In the genomic region with DNA sequence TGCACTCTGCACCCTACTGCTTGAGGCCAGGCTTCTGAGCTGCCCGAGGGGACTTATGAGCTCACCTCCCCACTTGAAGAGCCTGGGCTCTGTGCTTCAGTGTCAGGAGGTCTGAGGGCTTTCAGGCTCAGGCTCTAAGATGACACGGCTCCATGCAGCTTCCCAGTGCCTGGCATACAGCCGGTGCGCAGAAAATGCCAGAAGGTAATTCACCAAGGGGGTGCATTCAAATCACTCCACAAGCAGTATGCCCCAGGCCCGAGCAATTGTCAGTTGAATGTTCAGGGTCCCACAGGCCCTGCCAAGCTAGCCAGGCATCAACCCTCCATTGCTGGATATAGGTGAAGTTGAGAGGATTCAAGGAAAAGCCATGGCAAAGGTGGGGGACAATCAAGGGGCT, we compare ENCODE assay signal across 33 cellular contexts. TPM values are rescaled to one million over a fixed set of nuclear protein-coding genes. Genes with fewer than 3 reads are reported as not detected.
"Had no signal": no experiment of that assay in that cellular context is flagged by ENCODE, and none has a peak within 500 bp of the region (broad histone marks: within the 10 kb centered on the region; RNA-seq: fewer than 3 reads in every experiment).

No MANE protein-coding gene starts in this region.

- DNase-seq: activated CD4-positive, alpha-beta memory T cell treated with anti-CD3 and anti-CD28 coated beads for 36 hours; activated CD4-positive, alpha-beta T cell treated with anti-CD3 and anti-CD28 coated beads for 36 hours; activated CD4-positive, alpha-beta T cell treated with anti-CD3 and anti-CD28 coated beads, Interleukin-2, amount 10 ng/mL, durations not matched to agents 24 days and 14 days; activated CD4-positive, CD25-positive, alpha-beta regulatory T cell; activated CD4-positive, CD25-positive, alpha-beta regulatory T cell treated with anti-CD3 and anti-CD28 coated beads, Interleukin-2, amount 50 U/mL, for 72 hours; activated CD8-positive, alpha-beta memory T cell treated with anti-CD3 and anti-CD28 coated beads, Interleukin-2, amount 10 ng/mL, durations not matched to agents 7 days and 5 days; activated CD8-positive, alpha-beta memory T cell treated with anti-CD3 and anti-CD28 coated beads, Interleukin-2, amount 50 U/mL, for 4 hours; activated CD8-positive, alpha-beta T cell treated with anti-CD3 and anti-CD28 coated beads, Interleukin-2, amount 10 ng/mL, durations not matched to agents 7 days and 5 days; activated effector memory CD4-positive, alpha-beta T cell treated with anti-CD3 and anti-CD28 coated beads, Interleukin-2, amount 50 U/mL, for 16 hours; activated naive CD4-positive, alpha-beta T cell treated with anti-CD3 and anti-CD28 coated beads for 36 hours; activated naive CD8-positive, alpha-beta T cell treated with anti-CD3 and anti-CD28 coated beads for 36 hours; activated naive CD8-positive, alpha-beta T cell treated with anti-CD3 and anti-CD28 coated beads, Interleukin-2, amount 50 U/mL, for 24 hours; activated T-cell treated with anti-CD3 and anti-CD28 coated beads, Interleukin-2, amount 50 U/mL, for 1 hour; activated T-cell treated with anti-CD3 and anti-CD28 coated beads, Interleukin-2, amount 50 U/mL, for 48 hours; adrenal gland; body of pancreas; cerebellar nuclear complex; colonic mucosa; effector CD8-positive, alpha-beta T cell; erythroblast; foreskin keratinocyte; T-helper 1 cell; T-helper 17 cell; T1000 had no signal

- H3K27ac Mint-ChIP-seq: activated CD4-positive, alpha-beta memory T cell treated with anti-CD3 and anti-CD28 coated beads for 36 hours; activated CD4-positive, alpha-beta T cell treated with anti-CD3 and anti-CD28 coated beads for 36 hours; activated CD4-positive, alpha-beta T cell treated with anti-CD3 and anti-CD28 coated beads, Interleukin-2, amount 10 ng/mL, durations not matched to agents 24 days and 14 days; activated CD8-positive, alpha-beta memory T cell treated with anti-CD3 and anti-CD28 coated beads, Interleukin-2, amount 10 ng/mL, durations not matched to agents 7 days and 5 days; activated CD8-positive, alpha-beta T cell treated with anti-CD3 and anti-CD28 coated beads, Interleukin-2, amount 10 ng/mL, durations not matched to agents 7 days and 5 days; activated naive CD4-positive, alpha-beta T cell treated with anti-CD3 and anti-CD28 coated beads for 36 hours; activated naive CD4-positive, alpha-beta T cell treated with anti-CD3 and anti-CD28 coated beads, Interleukin-2, amount 50 U/mL, for 24 hours; activated naive CD8-positive, alpha-beta T cell treated with anti-CD3 and anti-CD28 coated beads for 36 hours; activated naive CD8-positive, alpha-beta T cell treated with anti-CD3 and anti-CD28 coated beads, Interleukin-2, amount 50 U/mL, for 24 hours; activated T-helper 1 cell treated with anti-CD3 and anti-CD28 coated beads, Interleukin-12 subunit alpha, Interleukin-12 subunit beta, Interleukin-2, Interleukin-4 antibody, amounts not matched to agents 30 ng/mL and 10 ng/mL and 1 ng/mL, durations not matched to agents 14 hours and 24 hours and 36 hours; activated T-helper 2 cell treated with anti-CD3 and anti-CD28 coated beads, Interferon-gamma antibody, Interleukin-2, Interleukin-4, amounts not matched to agents 10 μg/mL and 5 μg/mL and 100 μg/mL, durations not matched to agents 14 hours and 24 hours and 36 hours; T-helper 17 cell; T-helper 2 cell treated with Interferon-gamma antibody and Interleukin-4, amounts not matched to agents 5 μg/mL and 100 μg/mL, for 36 hours had no signal

- H3K4me1 ChIP-seq: adrenal gland, body of pancreas, colonic mucosa, esophagus muscularis mucosa, gastroesophageal sphincter had no signal

- H3K36me3 ChIP-seq: adrenal gland, colonic mucosa, esophagus muscularis mucosa, gastroesophageal sphincter had no signal

- H3K4me1 Mint-ChIP-seq: activated CD4-positive, alpha-beta T cell treated with anti-CD3 and anti-CD28 coated beads, Interleukin-2, amount 10 ng/mL, durations not matched to agents 24 days and 14 days; activated CD8-positive, alpha-beta memory T cell treated with anti-CD3 and anti-CD28 coated beads, Interleukin-2, amount 10 ng/mL, durations not matched to agents 7 days and 5 days; activated naive CD8-positive, alpha-beta T cell treated with anti-CD3 and anti-CD28 coated beads for 36 hours had no signal

- H3K36me3 Mint-ChIP-seq: activated CD8-positive, alpha-beta memory T cell treated with anti-CD3 and anti-CD28 coated beads, Interleukin-2, amount 10 ng/mL, durations not matched to agents 7 days and 5 days had no signal

- H3K27me3 ChIP-seq: adrenal gland, body of pancreas, colonic mucosa, foreskin keratinocyte had no signal

- H3K27ac ChIP-seq: adrenal gland, body of pancreas, colonic mucosa, esophagus muscularis mucosa, foreskin keratinocyte, gastroesophageal sphincter had no signal

- H3K4me3 ChIP-seq: adrenal gland, body of pancreas, colonic mucosa, esophagus muscularis mucosa, gastroesophageal sphincter had no signal

- ATAC-seq: activated CD4-positive, alpha-beta T cell treated with anti-CD3 and anti-CD28 coated beads for 36 hours; activated CD8-positive, alpha-beta memory T cell treated with anti-CD3 and anti-CD28 coated beads, Interleukin-2, amount 10 ng/mL, durations not matched to agents 7 days and 5 days; activated CD8-positive, alpha-beta T cell treated with anti-CD3 and anti-CD28 coated beads, Interleukin-2, amount 10 ng/mL, durations not matched to agents 7 days and 5 days; activated naive CD8-positive, alpha-beta T cell treated with anti-CD3 and anti-CD28 coated beads, Interleukin-2, amount 50 U/mL, for 24 hours; body of pancreas; foreskin keratinocyte; gastroesophageal sphincter; T-helper 17 cell had no signal

- H3K9me3 Mint-ChIP-seq: activated naive CD4-positive, alpha-beta T cell treated with anti-CD3 and anti-CD28 coated beads, Interleukin-2, amount 50 U/mL, for 24 hours had no signal

- H3K9me3 ChIP-seq: adrenal gland, body of pancreas, colonic mucosa had no signal

- H3K4me3 Mint-ChIP-seq: activated CD4-positive, alpha-beta memory T cell treated with anti-CD3 and anti-CD28 coated beads for 36 hours; activated CD4-positive, alpha-beta T cell treated with anti-CD3 and anti-CD28 coated beads for 36 hours; activated CD4-positive, alpha-beta T cell treated with anti-CD3 and anti-CD28 coated beads, Interleukin-2, amount 10 ng/mL, durations not matched to agents 24 days and 14 days; activated CD8-positive, alpha-beta memory T cell treated with anti-CD3 and anti-CD28 coated beads, Interleukin-2, amount 10 ng/mL, durations not matched to agents 7 days and 5 days; activated CD8-positive, alpha-beta T cell treated with anti-CD3 and anti-CD28 coated beads, Interleukin-2, amount 10 ng/mL, durations not matched to agents 7 days and 5 days; activated naive CD4-positive, alpha-beta T cell treated with anti-CD3 and anti-CD28 coated beads for 36 hours; activated naive CD4-positive, alpha-beta T cell treated with anti-CD3 and anti-CD28 coated beads, Interleukin-2, amount 50 U/mL, for 24 hours; activated naive CD8-positive, alpha-beta T cell treated with anti-CD3 and anti-CD28 coated beads for 36 hours; activated naive CD8-positive, alpha-beta T cell treated with anti-CD3 and anti-CD28 coated beads, Interleukin-2, amount 50 U/mL, for 24 hours; activated T-helper 1 cell treated with anti-CD3 and anti-CD28 coated beads, Interleukin-12 subunit alpha, Interleukin-12 subunit beta, Interleukin-2, Interleukin-4 antibody, amounts not matched to agents 30 ng/mL and 10 ng/mL and 1 ng/mL, durations not matched to agents 14 hours and 24 hours and 36 hours; T-helper 17 cell; T-helper 2 cell treated with Interferon-gamma antibody and Interleukin-4, amounts not matched to agents 5 μg/mL and 100 μg/mL, for 36 hours had no signal

RNA-seq across cellular contexts. Expression of a gene that starts 56.7 kb away (rescaled TPM):
- total RNA-seq: activated CD4-positive, alpha-beta T cell treated with anti-CD3 and anti-CD28 coated beads, Interleukin-2, amount 10 ng/mL, durations not matched to agents 24 days and 14 days; activated CD8-positive, alpha-beta memory T cell treated with anti-CD3 and anti-CD28 coated beads, Interleukin-2, amount 10 ng/mL, durations not matched to agents 7 days and 5 days; activated CD8-positive, alpha-beta T cell treated with anti-CD3 and anti-CD28 coated beads, Interleukin-2, amount 10 ng/mL, durations not matched to agents 7 days and 5 days; activated T-helper 1 cell treated with anti-CD3 and anti-CD28 coated beads, Interleukin-12 subunit alpha, Interleukin-12 subunit beta, Interleukin-2, Interleukin-4 antibody, amounts not matched to agents 30 ng/mL and 10 ng/mL and 1 ng/mL, durations not matched to agents 14 hours and 24 hours and 36 hours; activated T-helper 2 cell treated with anti-CD3 and anti-CD28 coated beads, Interferon-gamma antibody, Interleukin-2, Interleukin-4, amounts not matched to agents 10 μg/mL and 5 μg/mL and 100 μg/mL, durations not matched to agents 14 hours and 24 hours and 36 hours; aorta; colonic mucosa; dermis microvascular lymphatic vessel endothelial cell; esophagus muscularis mucosa; glomerular endothelial cell had no signal
- polyA plus RNA-seq: adrenal gland, aorta had no signal
